9 cellular contexts compared by ENCODE assay signal in the genomic region with DNA sequence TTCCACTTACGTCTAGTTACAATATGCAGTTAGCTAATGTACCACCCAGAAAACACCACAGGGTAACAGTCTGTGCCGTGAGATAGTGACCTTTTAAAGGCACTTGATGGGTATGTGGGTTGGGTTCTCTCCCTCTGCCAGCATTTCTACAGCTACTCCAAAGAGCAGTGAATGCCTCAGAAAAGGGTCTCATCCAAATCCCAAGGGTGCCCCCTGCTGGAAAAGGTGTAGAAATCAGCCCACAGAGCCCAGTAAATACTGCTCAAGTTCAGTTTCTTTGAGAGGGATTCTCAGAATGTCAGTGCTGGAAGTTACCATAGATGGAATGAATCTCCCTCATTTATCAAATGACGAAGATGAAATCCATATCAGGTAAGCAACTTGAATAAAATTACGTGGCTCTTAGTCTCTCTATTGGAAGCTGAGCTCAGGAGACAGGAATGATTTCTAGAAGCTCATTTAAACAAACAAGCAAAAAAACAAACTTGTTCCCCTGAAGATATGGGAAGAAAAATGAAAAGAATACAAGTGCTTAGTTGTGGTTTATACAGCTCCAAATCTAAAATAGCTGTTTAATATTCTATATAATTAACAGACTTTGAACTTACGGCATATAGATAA. TPM values are rescaled to one million over a fixed set of nuclear protein-coding genes. Genes with fewer than 3 reads are reported as not detected.
DNase-seq lines count a peak whose midpoint lies in the region; TF ChIP-seq lines count a peak whose summit lies in the region.
"Had no signal": no experiment of that assay in that cellular context is flagged by ENCODE, and none has a peak within 500 bp of the region (broad histone marks: within the 10 kb centered on the region; RNA-seq: fewer than 3 reads in every experiment).

No MANE protein-coding gene starts in this region.

- no peak overlapping the region for H3K27ac Mint-ChIP-seq in H9

- no CpG with 5 or more reads among the region's 5 CpGs for WGBS in H9 (ENCODE audit: extremely low coverage, insufficient read length, low lambda C conversion rate)
- 48% methylated on average over 5 of the region's 5 CpGs for WGBS in hepatocyte (ENCODE audit: low lambda C conversion rate, missing lambda C conversion rate)
- WGBS in smooth muscle cell (ENCODE audit: low lambda C conversion rate), result 37% methylated on average over 5 of the region's 5 CpGs

- H3T11ph ChIP-seq in H9 (ENCODE audit: low read length), result no peak overlapping the region

- no peak overlapping the region for H3K14ac ChIP-seq in H9 (ENCODE audit: insufficient read depth, low read length)

- no peak overlapping the region for H2BK20ac ChIP-seq in H9 (ENCODE audit: low read depth, low read length, poor library complexity, severe bottlenecking)

- H3K4me1 Mint-ChIP-seq in H9, result peaks cover 2 to 5% of the 10 kb centered on the region in 2 experiments; a peak in 1 of 4 replicates

- H2BK12ac ChIP-seq in H9 (ENCODE audit: insufficient read length, low read depth, low read length), result no peak overlapping the region

- no peak overlapping the region for H3K27ac ChIP-seq in H9 (ENCODE audit: insufficient read length, low read depth, low read length)
- no peak overlapping the region for H3K27ac ChIP-seq in hepatocyte
- H3K27ac ChIP-seq in smooth muscle cell (ENCODE audit: low read depth), result no peak overlapping the region

- peak; percentile 85 for TF ChIP-seq CTCF in H9 (conservative IDR thresholded peaks at IDR 0.05)
- peak; percentile 84 for TF ChIP-seq CTCF in hepatocyte (IDR thresholded peaks at IDR 0.05; ENCODE audit: poor library complexity)
- TF ChIP-seq CTCF in smooth muscle cell (IDR thresholded peaks at IDR 0.05; ENCODE audit: borderline replicate concordance, insufficient read depth, poor library complexity, severe bottlenecking), result peak; percentile 75

- H4K20me1 ChIP-seq in H9 (ENCODE audit: control insufficient read depth, insufficient read depth, insufficient read length) (no peaks in the 10 kb centered on the region), hepatocyte (ENCODE audit: insufficient read depth, poor library complexity, severe bottlenecking) (no peaks in the 10 kb centered on the region), smooth muscle cell (ENCODE audit: low read depth) (no peaks in the 10 kb centered on the region)

- no peak overlapping the region for H4K91ac ChIP-seq in H9 (ENCODE audit: insufficient read length, low read depth, low read length)

- H4K5ac ChIP-seq in H9 (ENCODE audit: insufficient read length, low read depth, low read length), result no peak overlapping the region

- H3K36me3 Mint-ChIP-seq in H9 (ENCODE audit: insufficient read depth in 1 of 3, low read depth in 3 of 3), result peaks cover 8 to 15% (median 12%) of the 10 kb centered on the region in 3 experiments

- no peaks in the 10 kb centered on the region; the same call in 1 of the 2 replicates for H3K27me3 Mint-ChIP-seq in H9 (ENCODE audit: low read depth)

- H2BK5ac ChIP-seq in H9 (ENCODE audit: insufficient read length, low read length), result no peak overlapping the region

- no peak overlapping the region for H4K8ac ChIP-seq in H9 (replicated peaks; ENCODE audit: insufficient read length, low read depth, low read length)

- no peak overlapping the region for H3K56ac ChIP-seq in H9 (ENCODE audit: insufficient read length, low read depth, low read length)

- H3K79me2 ChIP-seq in H9 (ENCODE audit: insufficient read depth, low read length) (no peaks in the 10 kb centered on the region), hepatocyte (no peaks in the 10 kb centered on the region), smooth muscle cell (ENCODE audit: low read depth) (no peaks in the 10 kb centered on the region)

- no peaks in the 10 kb centered on the region for H3F3A ChIP-seq in smooth muscle cell (ENCODE audit: low read depth)

- no peaks in the 10 kb centered on the region for H3K36me3 ChIP-seq in hepatocyte (replicated peaks; ENCODE audit: insufficient read depth, low read depth)
- H3K36me3 ChIP-seq in smooth muscle cell (ENCODE audit: low read depth), result no peaks in the 10 kb centered on the region

- no peaks in the 10 kb centered on the region for H3K9me3 ChIP-seq in H9 (ENCODE audit: control insufficient read depth, low read depth, low read length)
- H3K9me3 ChIP-seq in hepatocyte (ENCODE audit: low read depth), result no peaks in the 10 kb centered on the region
- H3K9me3 ChIP-seq in smooth muscle cell (replicated peaks; ENCODE audit: low read depth), result no peaks in the 10 kb centered on the region

- H3K4me2 ChIP-seq in H9 (ENCODE audit: insufficient read depth, insufficient read length, low read length) (no peak overlapping the region), hepatocyte (no peak overlapping the region), smooth muscle cell (no peak overlapping the region)

- H3K9me2 ChIP-seq in hepatocyte (replicated peaks; ENCODE audit: insufficient read depth), result no peaks in the 10 kb centered on the region

- no peaks in the 10 kb centered on the region for H3K4me1 ChIP-seq in H9 (ENCODE audit: insufficient read depth, low read length)
- H3K4me1 ChIP-seq in hepatocyte (ENCODE audit: insufficient read depth), result no peaks in the 10 kb centered on the region
- H3K4me1 ChIP-seq in smooth muscle cell (ENCODE audit: low read depth), result no peaks in the 10 kb centered on the region

- no peaks in the 10 kb centered on the region for H3K79me1 ChIP-seq in H9 (ENCODE audit: insufficient read depth, low read depth, low read length, poor library complexity, severe bottlenecking)

- no peaks in the 10 kb centered on the region for H3K23me2 ChIP-seq in H9 (ENCODE audit: insufficient read length, low read depth, low read length, poor library complexity, severe bottlenecking)

- H3K4me3 ChIP-seq in hepatocyte (no peak overlapping the region), smooth muscle cell (no peak overlapping the region)

- no peak overlapping the region for H3K23ac ChIP-seq in H9 (ENCODE audit: insufficient read length, low read depth, low read length)

- H2AK5ac ChIP-seq in H9 (ENCODE audit: insufficient read length, low read length), result no peak overlapping the region

- H3K9ac ChIP-seq in H9 (ENCODE audit: extremely low read depth, insufficient read length, low read length) (no peak overlapping the region), smooth muscle cell (ENCODE audit: low read depth) (no peak overlapping the region)

- H3K4me3 Mint-ChIP-seq in H9, result no peak overlapping the region

- no peak overlapping the region for H2AFZ ChIP-seq in H9 (ENCODE audit: low read length)
- no peak overlapping the region for H2AFZ ChIP-seq in hepatocyte
- no peak overlapping the region for H2AFZ ChIP-seq in smooth muscle cell (ENCODE audit: low read depth)

- H3K4ac ChIP-seq in H9 (ENCODE audit: low read depth, low read length), result no peak overlapping the region

- no peak overlapping the region for H3K18ac ChIP-seq in H9 (ENCODE audit: insufficient read length, low read depth, low read length)

- DNase-seq in GDM1 (lab: John Stamatoyannopoulos, UW) (peak; percentile 38), H9 (peak; percentile 82), MV-4-11 (lab: John Stamatoyannopoulos, UW) (peak; percentile 87), T-helper 1 cell (peak in 4 of 5 donors; percentile 27 to 62 (median 41)), amniotic stem cell (lab: John Stamatoyannopoulos, UW) (peak; percentile 64), hepatocyte (ENCODE audit: low spot score) (peak; percentile 91), smooth muscle cell (lab: John Stamatoyannopoulos, UW; ENCODE audit: unreplicated experiment) (peak; percentile 2), NCI-H187 treated with DMSO at 0.1 percent for 48 hours (lab: John Stamatoyannopoulos, UW) (no peak)

- H2BK120ac ChIP-seq in H9 (ENCODE audit: low read depth, low read length, poor library complexity, severe bottlenecking), result no peak overlapping the region

- H3K27me3 ChIP-seq in H9 (ENCODE audit: insufficient read depth, low read length), result no peaks in the 10 kb centered on the region
- H3K27me3 ChIP-seq in hepatocyte, result no peaks in the 10 kb centered on the region
- no peaks in the 10 kb centered on the region for H3K27me3 ChIP-seq in smooth muscle cell (ENCODE audit: low read depth)

- no peak overlapping the region for H2BK15ac ChIP-seq in H9 (ENCODE audit: low read depth, low read length)

- peaks cover 0 to 3% of the 10 kb centered on the region in 2 experiments; a peak in 2 of 5 replicates for H3K9me3 Mint-ChIP-seq in H9

RNA-seq across cellular contexts. Expression of a gene that starts 9.5 kb away (rescaled TPM):
- 3.3 and 4.3 TPM in 2 replicates for total RNA-seq in H9 (2021)
- 2.1 and 2.8 TPM in 2 replicates for total RNA-seq in hepatocyte
- polyA plus RNA-seq in hepatocyte, result 2.6 and 2.8 TPM in 2 replicates
- 0.27 TPM in 1 of 2 replicates, not detected in the other for total RNA-seq in smooth muscle cell
- 0.64 and 0.87 TPM in 2 replicates for polyA plus RNA-seq in smooth muscle cell

RNA-seq across cellular contexts. Expression of a gene that starts 38.6 kb away (rescaled TPM):
- 156 and 161 TPM in 2 replicates for total RNA-seq in H9 (2021)
- 8.0 and 15.0 TPM in 2 replicates for total RNA-seq in hepatocyte
- polyA plus RNA-seq in hepatocyte, result 42.8 and 50.0 TPM in 2 replicates
- 0.67 and 1.3 TPM in 2 replicates for total RNA-seq in smooth muscle cell
- polyA plus RNA-seq in smooth muscle cell, result 0.49 and 0.76 TPM in 2 replicates
- total RNA-seq: mononuclear cell had no signal
